In genomic region chrX:153636716-153637115, GRCh38 we compare ENCODE assay signal across 31 cellular contexts. TPM values are rescaled to one million over a fixed set of nuclear protein-coding genes. Genes with fewer than 3 reads are reported as not detected.
"Had no signal": no experiment of that assay in that cellular context is flagged by ENCODE, and none has a peak within 500 bp of the region (broad histone marks: within the 10 kb centered on the region; RNA-seq: fewer than 3 reads in every experiment).

No MANE protein-coding gene starts in this region.

- H3K4me2 ChIP-seq: KMS-11, PC-9 had no signal

- DNase-seq: activated CD4-positive, alpha-beta T cell treated with anti-CD3 and anti-CD28 coated beads for 1 hour; activated CD4-positive, CD25-positive, alpha-beta regulatory T cell; activated CD8-positive, alpha-beta memory T cell treated with anti-CD3 and anti-CD28 coated beads, Interleukin-2, amount 50 U/mL, for 4 hours; activated effector memory CD4-positive, alpha-beta T cell treated with Interleukin-2 at 50 U/mL for 16 hours; anterior cingulate cortex; NCI-H1092; NCI-H1436 treated with DMSO at 0.1 percent for 48 hours; NCI-H1694 treated with DMSO at 0.1 percent for 48 hours; NCI-H2029; NCI-H2107; NCI-H2171; NCI-H510A; NCI-H748 treated with DMSO at 0.1 percent for 48 hours; NK-92 treated with Interleukin-12 subunit alpha and Interleukin-12 subunit beta, amount 100 ng/mL, for 24 hours; SIG-M5; T1000 had no signal

- H3K36me3 Mint-ChIP-seq: activated naive CD4-positive, alpha-beta T cell treated with anti-CD3 and anti-CD28 coated beads, Interleukin-2, amount 10 ng/mL, durations not matched to agents 7 days and 5 days; activated naive CD8-positive, alpha-beta T cell; brain had no signal

- H3K9me3 Mint-ChIP-seq: activated CD4-positive, alpha-beta T cell treated with anti-CD3 and anti-CD28 coated beads, Interleukin-2, amount 10 ng/mL, durations not matched to agents 24 days and 14 days; activated naive CD4-positive, alpha-beta T cell treated with anti-CD3 and anti-CD28 coated beads, Interleukin-2, amount 10 ng/mL, durations not matched to agents 7 days and 5 days; activated naive CD8-positive, alpha-beta T cell treated with anti-CD3 and anti-CD28 coated beads, Interleukin-2, amount 50 U/mL, for 24 hours; central memory CD8-positive, alpha-beta T cell had no signal

- H3K4me3 ChIP-seq: PC-9 had no signal

- H3K36me3 ChIP-seq: WERI-Rb-1 had no signal

- H3K4me1 Mint-ChIP-seq: activated naive CD8-positive, alpha-beta T cell treated with anti-CD3 and anti-CD28 coated beads, Interleukin-2, amount 50 U/mL, for 24 hours; central memory CD8-positive, alpha-beta T cell had no signal

- H2AFZ ChIP-seq: PC-9 had no signal

- H3K27me3 Mint-ChIP-seq: brain had no signal

- H3K27ac ChIP-seq: KMS-11, PC-9, RWPE1, WERI-Rb-1 had no signal

- ATAC-seq: Right ventricle myocardium inferior had no signal

- H3K27ac Mint-ChIP-seq: activated CD4-positive, alpha-beta T cell treated with anti-CD3 and anti-CD28 coated beads, Interleukin-2, amount 10 ng/mL, durations not matched to agents 24 days and 14 days; activated CD8-positive, alpha-beta T cell treated with anti-CD3 and anti-CD28 coated beads, Interleukin-2, amount 10 ng/mL, durations not matched to agents 7 days and 5 days; activated naive CD4-positive, alpha-beta T cell treated with anti-CD3 and anti-CD28 coated beads, Interleukin-2, amount 10 ng/mL, durations not matched to agents 7 days and 5 days; activated naive CD8-positive, alpha-beta T cell; activated naive CD8-positive, alpha-beta T cell treated with anti-CD3 and anti-CD28 coated beads, Interleukin-2, amount 50 U/mL, for 24 hours; brain had no signal

- H3K9ac ChIP-seq: KMS-11 had no signal

- H3K4me3 Mint-ChIP-seq: activated CD4-positive, alpha-beta T cell treated with anti-CD3 and anti-CD28 coated beads, Interleukin-2, amount 10 ng/mL, durations not matched to agents 24 days and 14 days; activated CD8-positive, alpha-beta T cell treated with anti-CD3 and anti-CD28 coated beads, Interleukin-2, amount 10 ng/mL, durations not matched to agents 7 days and 5 days; activated naive CD4-positive, alpha-beta T cell treated with anti-CD3 and anti-CD28 coated beads, Interleukin-2, amount 10 ng/mL, durations not matched to agents 7 days and 5 days; activated naive CD8-positive, alpha-beta T cell; activated naive CD8-positive, alpha-beta T cell treated with anti-CD3 and anti-CD28 coated beads, Interleukin-2, amount 50 U/mL, for 24 hours; brain; central memory CD8-positive, alpha-beta T cell had no signal

RNA-seq across cellular contexts. Expression of gene DUSP9, which starts 10.3 kb away (rescaled TPM):
- total RNA-seq: activated CD8-positive, alpha-beta T cell treated with anti-CD3 and anti-CD28 coated beads, Interleukin-2, amount 10 ng/mL, durations not matched to agents 7 days and 5 days; LHCN-M2; T-helper 1 cell treated with Interleukin-12 subunit alpha and Interleukin-12 subunit beta and Interleukin-4 antibody, amounts not matched to agents 30 ng/mL and 1 ng/mL, for 36 hours; T-helper 2 cell treated with Interferon-gamma antibody and Interleukin-4, amounts not matched to agents 100 ng/mL and 5 ng/mL, for 36 hours had no signal

RNA-seq across cellular contexts. Expression of gene PNCK, which starts 36.9 kb away (rescaled TPM):
- total RNA-seq: LHCN-M2; T-helper 1 cell treated with Interleukin-12 subunit alpha and Interleukin-12 subunit beta and Interleukin-4 antibody, amounts not matched to agents 30 ng/mL and 1 ng/mL, for 36 hours; T-helper 2 cell treated with Interferon-gamma antibody and Interleukin-4, amounts not matched to agents 100 ng/mL and 5 ng/mL, for 36 hours had no signal
